In the genomic region with DNA sequence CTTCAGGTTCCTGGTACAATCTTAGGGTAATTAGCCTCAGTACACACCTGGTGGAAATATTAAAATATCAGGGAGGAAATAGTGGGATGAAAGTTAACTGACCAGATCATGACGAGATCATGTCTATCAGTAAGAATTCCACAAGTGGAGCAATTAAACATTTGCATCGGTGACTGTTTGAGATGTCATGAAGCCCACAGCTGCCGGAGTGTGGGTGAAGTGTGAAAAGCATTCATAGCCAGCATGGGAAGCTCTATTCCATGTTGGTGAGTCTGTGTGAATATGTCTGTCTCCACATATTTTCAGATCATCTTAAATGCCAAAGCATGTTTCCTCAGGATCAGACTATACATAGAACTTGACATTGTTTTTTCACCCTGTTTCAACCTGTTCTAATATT, we compare ENCODE assay signal across 23 cellular contexts.
A peak's percentile ranks its signal among the peaks of the same experiment; 100 is the strongest.
DNase-seq lines count a peak whose midpoint lies in the region; ATAC-seq, FAIRE-seq and TF ChIP-seq lines count a peak whose summit lies in the region.
"Had no signal": no experiment of that assay in that cellular context is flagged by ENCODE, and none has a peak within 500 bp of the region (broad histone marks: within the 10 kb centered on the region; RNA-seq: fewer than 3 reads in every experiment).

No MANE protein-coding gene starts in this region.

- intact Hi-C loops in dendritic cell treated with granulocyte-macrophage colony-stimulating factor and Interleukin-4, amounts not matched to agents 40 ng/mL and 50 ng/mL, for 4 days (cut with micrococcal nuclease) = no loop called here

- no peaks in the 10 kb centered on the region for H3K9me3 Mint-ChIP-seq in activated naive CD8-positive, alpha-beta T cell treated with anti-CD3 and anti-CD28 coated beads for 36 hours
- no peaks in the 10 kb centered on the region for H3K9me3 Mint-ChIP-seq in activated naive CD8-positive, alpha-beta T cell treated with anti-CD3 and anti-CD28 coated beads, Interleukin-2, amount 50 U/mL, for 24 hours
- no peaks in the 10 kb centered on the region for H3K9me3 Mint-ChIP-seq in dendritic cell treated with granulocyte-macrophage colony-stimulating factor and Interleukin-4, amounts not matched to agents 40 ng/mL and 50 ng/mL, for 4 days
- H3K9me3 Mint-ChIP-seq: CD4-positive, CD25-positive, alpha-beta regulatory T cell; CD8-positive, alpha-beta memory T cell; HFFc6 had no signal

- peak; percentile 16 for TF ChIP-seq POLR2A in GM18951 (IDR thresholded peaks at IDR 0.05; ENCODE audit: extremely low read depth, insufficient read depth, insufficient read length)

- H3K27me3 Mint-ChIP-seq in activated naive CD8-positive, alpha-beta T cell treated with anti-CD3 and anti-CD28 coated beads for 36 hours = no peaks in the 10 kb centered on the region
- H3K27me3 Mint-ChIP-seq in activated naive CD8-positive, alpha-beta T cell treated with anti-CD3 and anti-CD28 coated beads, Interleukin-2, amount 50 U/mL, for 24 hours = no peaks in the 10 kb centered on the region
- H3K27me3 Mint-ChIP-seq in dendritic cell treated with granulocyte-macrophage colony-stimulating factor and Interleukin-4, amounts not matched to agents 40 ng/mL and 50 ng/mL, for 4 days = no peaks in the 10 kb centered on the region
- H3K27me3 Mint-ChIP-seq: CD4-positive, CD25-positive, alpha-beta regulatory T cell; CD8-positive, alpha-beta memory T cell had no signal

- peak overlapping the region; percentile 17 for H3K27ac Mint-ChIP-seq in activated naive CD8-positive, alpha-beta T cell treated with anti-CD3 and anti-CD28 coated beads for 36 hours
- H3K27ac Mint-ChIP-seq in activated naive CD8-positive, alpha-beta T cell treated with anti-CD3 and anti-CD28 coated beads, Interleukin-2, amount 50 U/mL, for 24 hours = no peak overlapping the region
- H3K27ac Mint-ChIP-seq in dendritic cell treated with granulocyte-macrophage colony-stimulating factor and Interleukin-4, amounts not matched to agents 40 ng/mL and 50 ng/mL, for 4 days = peak overlapping the region; percentile 57
- H3K27ac Mint-ChIP-seq: HFFc6 had no signal

- ATAC-seq in activated naive CD8-positive, alpha-beta T cell treated with anti-CD3 and anti-CD28 coated beads, Interleukin-2, amount 50 U/mL, for 24 hours = no peak
- ATAC-seq: A549, GM12878 had no signal

- H3K4me1 Mint-ChIP-seq in activated naive CD8-positive, alpha-beta T cell treated with anti-CD3 and anti-CD28 coated beads for 36 hours = peaks cover 34% of the 10 kb centered on the region
- H3K4me1 Mint-ChIP-seq in activated naive CD8-positive, alpha-beta T cell treated with anti-CD3 and anti-CD28 coated beads, Interleukin-2, amount 50 U/mL, for 24 hours = peaks cover 43% of the 10 kb centered on the region
- peaks cover 55% of the 10 kb centered on the region for H3K4me1 Mint-ChIP-seq in dendritic cell treated with granulocyte-macrophage colony-stimulating factor and Interleukin-4, amounts not matched to agents 40 ng/mL and 50 ng/mL, for 4 days (ENCODE audit: low read depth)

- FAIRE-seq in RCC 7860 (lab: Jason Lieb, UNC) = no peak
- FAIRE-seq: A549, D721Med, H54 had no signal

- no peak overlapping the region for H3K4me3 Mint-ChIP-seq in activated naive CD8-positive, alpha-beta T cell treated with anti-CD3 and anti-CD28 coated beads for 36 hours
- H3K4me3 Mint-ChIP-seq in activated naive CD8-positive, alpha-beta T cell treated with anti-CD3 and anti-CD28 coated beads, Interleukin-2, amount 50 U/mL, for 24 hours = no peak overlapping the region
- H3K4me3 Mint-ChIP-seq in dendritic cell treated with granulocyte-macrophage colony-stimulating factor and Interleukin-4, amounts not matched to agents 40 ng/mL and 50 ng/mL, for 4 days = no peak overlapping the region
- H3K4me3 Mint-ChIP-seq: CD4-positive, CD25-positive, alpha-beta regulatory T cell; CD8-positive, alpha-beta memory T cell; HFFc6 had no signal

- DNase-seq in activated naive CD8-positive, alpha-beta T cell treated with anti-CD3 and anti-CD28 coated beads for 36 hours = no peak
- DNase-seq in activated naive CD8-positive, alpha-beta T cell treated with anti-CD3 and anti-CD28 coated beads, Interleukin-2, amount 50 U/mL, for 24 hours = no peak
- peak; percentile 55 for DNase-seq in superior temporal gyrus (ENCODE audit: extremely low spot score)
- no peak for DNase-seq in NCI-H2196 (lab: John Stamatoyannopoulos, UW; ENCODE audit: unreplicated experiment)
- no peak for DNase-seq in RCC 7860 (ENCODE audit: low spot score)
- DNase-seq in HPDE6-E6E7 (ENCODE audit: extremely low spot score) = no peak
- DNase-seq: 8988T; ACHN; AML-193; CD4-positive, CD25-positive, alpha-beta regulatory T cell; CD8-positive, alpha-beta memory T cell; DMS 273 treated with DMSO at 0.1 percent for 48 hours; DMS79; EL; GDM1; GOT3; HFFc6 had no signal

- peaks cover 32% of the 10 kb centered on the region for H3K36me3 Mint-ChIP-seq in activated naive CD8-positive, alpha-beta T cell treated with anti-CD3 and anti-CD28 coated beads for 36 hours
- H3K36me3 Mint-ChIP-seq in activated naive CD8-positive, alpha-beta T cell treated with anti-CD3 and anti-CD28 coated beads, Interleukin-2, amount 50 U/mL, for 24 hours (ENCODE audit: low read depth) = peaks cover 9% of the 10 kb centered on the region
- peaks cover 83% of the 10 kb centered on the region for H3K36me3 Mint-ChIP-seq in dendritic cell treated with granulocyte-macrophage colony-stimulating factor and Interleukin-4, amounts not matched to agents 40 ng/mL and 50 ng/mL, for 4 days (ENCODE audit: low read depth)

- in situ Hi-C loops in GM18951 (cut with MboI; ENCODE audit: low sequenced_read_pairs, unreplicated experiment) = no loop called here
